In the genomic region with DNA sequence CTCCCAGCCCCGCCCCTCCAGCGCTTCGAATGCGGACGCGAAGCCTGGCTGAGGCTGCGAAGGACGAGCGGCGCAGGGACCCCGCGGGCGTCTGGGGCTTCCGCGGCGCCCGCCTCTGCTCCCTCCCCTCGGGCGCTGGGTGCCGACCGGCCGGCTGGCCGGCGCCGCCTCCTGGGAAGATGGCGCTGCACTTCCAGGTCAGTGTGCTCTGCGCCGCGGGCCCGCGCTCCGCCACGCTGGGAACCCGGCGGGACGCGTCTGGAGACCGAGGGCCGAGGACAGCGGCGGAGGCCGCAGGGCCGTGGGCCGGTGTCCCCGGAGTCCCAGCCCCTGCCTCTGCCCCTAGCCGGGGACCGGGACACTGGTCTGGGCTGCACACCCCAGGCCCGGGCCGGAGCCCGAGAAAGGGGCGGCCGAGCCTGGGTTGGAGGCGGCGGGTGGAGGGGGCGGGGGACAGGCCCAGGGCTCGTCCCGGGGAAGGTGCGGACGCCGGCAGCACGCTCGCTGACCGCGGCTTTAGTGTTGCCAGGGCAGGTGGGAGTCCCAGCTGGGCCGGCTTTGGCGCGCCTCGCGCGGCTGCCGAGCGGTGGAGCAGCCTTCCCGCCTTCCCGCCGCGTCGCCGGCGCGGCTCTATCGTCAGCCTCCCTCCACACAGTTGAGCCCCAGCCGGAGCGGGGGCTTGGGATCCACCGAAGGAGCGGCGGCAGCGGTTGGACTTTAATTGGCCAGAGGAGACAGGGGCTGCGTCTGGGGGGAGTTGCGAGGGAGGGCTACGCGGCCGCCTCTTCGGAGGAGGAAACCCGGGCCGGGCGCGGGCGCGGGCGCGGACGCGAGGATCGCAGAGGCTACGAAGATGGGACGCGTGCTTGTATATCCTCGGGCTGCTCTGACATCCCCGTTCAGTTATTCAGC, we compare ENCODE assay signal across 8 cellular contexts. TPM values are rescaled to one million over a fixed set of nuclear protein-coding genes. Genes with fewer than 3 reads are reported as not detected.
A peak's percentile ranks its signal among the peaks of the same experiment; 100 is the strongest.
DNase-seq lines count a peak whose midpoint lies in the region; ATAC-seq and TF ChIP-seq lines count a peak whose summit lies in the region.

A gene (plus strand): TSS at position 164 of the 912 bp plus-strand sequence.

- TF ChIP-seq POLR2A in esophagus muscularis mucosa (IDR thresholded peaks at IDR 0.05; ENCODE audit: low read depth), result no peak

- ATAC-seq in HG03521 (IDR thresholded peaks at IDR 0.05; ENCODE audit: unreplicated experiment) (no peak), GM21529 (IDR thresholded peaks at IDR 0.05; ENCODE audit: unreplicated experiment) (no peak)

- TF ChIP-seq CTCF in BJ (IDR thresholded peaks at IDR 0.05; ENCODE audit: insufficient read depth, low read depth, low read length), result no peak
- no peak for TF ChIP-seq CTCF in esophagus muscularis mucosa (IDR thresholded peaks at IDR 0.05)

- no peaks in the 10 kb centered on the region for H3K27me3 ChIP-seq in BJ (ENCODE audit: control insufficient read depth, insufficient read depth, low read length)
- H3K27me3 ChIP-seq in esophagus muscularis mucosa, result peaks cover 0 to 9% (median 0%) of the 10 kb centered on the region in 4 donors

- 2% methylated on average over 40 of the region's 109 CpGs for WGBS in esophagus muscularis mucosa

- peaks cover 0 to 25% (median 21%) of the 10 kb centered on the region in 4 donors for H3K9me3 ChIP-seq in esophagus muscularis mucosa

- H3K4me1 ChIP-seq in esophagus muscularis mucosa, result peaks cover 0 to 20% (median 15%) of the 10 kb centered on the region in 4 donors

- H3K36me3 ChIP-seq in BJ (ENCODE audit: control insufficient read depth, insufficient read depth, low read length) (no peaks in the 10 kb centered on the region), esophagus muscularis mucosa (no peaks in the 10 kb centered on the region)

- no peak for TF ChIP-seq EP300 in esophagus muscularis mucosa (IDR thresholded peaks at IDR 0.05)

- intact Hi-C loops in esophagus muscularis mucosa (cut with DNase I), result no loop called here

- CTCF ChIA-PET in BJ (lab: Yijun Ruan, JAX), result interaction anchor here (0.9 kb wide), 1 partner anchor 23 kb away, joined by 3 read pairs; no protein-coding TSS in a partner anchor

- POLR2A ChIA-PET in BJ (lab: Charles Lee), result no interaction called here

- peak within 1 kb of the TSS; percentile 77 for H3K4me3 ChIP-seq in BJ (ENCODE audit: low read depth, low read length)
- peak within 1 kb of the TSS; percentile 62 to 69 (median 68) for H3K4me3 ChIP-seq in esophagus muscularis mucosa

- DNase-seq in BJ (ENCODE audit: low read depth), result no peak
- peak; percentile 69 for DNase-seq in HT1080 (ENCODE audit: low read depth)
- peak; percentile 79 for DNase-seq in SK-N-DZ (ENCODE audit: low spot score)
- no peak for DNase-seq in esophagus muscularis mucosa (ENCODE audit: extremely low spot score)
- peak; percentile 40 for DNase-seq in mucosa of gallbladder (ENCODE audit: low spot score)
- peak; percentile 49 for DNase-seq in ureter (ENCODE audit: low spot score)

- peak within 1 kb of the TSS; percentile 3 to 66 (median 62) for H3K27ac ChIP-seq in esophagus muscularis mucosa (replicated peaks in 1 of 4)

RNA-seq across cellular contexts. Expression of the gene that starts here (rescaled TPM):
- 10.5 and 12.9 TPM in 2 replicates for polyA plus RNA-seq in BJ (2011; rRNA removed)
- polyA minus RNA-seq in BJ (2011; rRNA and poly(A)+ RNA removed), result 14.8 and 16.9 TPM in 2 replicates
- 4.7 and 8.4 TPM in 2 replicates for total RNA-seq in HT1080 (2014; rRNA removed; shearing (Covaris generic))
- polyA plus RNA-seq in HT1080 (2015; cell fraction: cytosol; rRNA removed), result 2.5 and 3.2 TPM in 2 replicates
- 13.5 and 18.4 TPM in 2 replicates for polyA plus RNA-seq in HT1080 (2015; cell fraction: nucleus; rRNA removed)
- 14.4 and 29.5 TPM in 2 replicates for polyA plus RNA-seq in SK-N-DZ (2014; cell fraction: cytosol; rRNA removed)
- 59.4 and 67.9 TPM in 2 replicates for polyA plus RNA-seq in SK-N-DZ (2014; cell fraction: nucleus; rRNA removed)
- 10 to 100 TPM; 16.4 to 28.2 (median 17.7) TPM for total RNA-seq in esophagus muscularis mucosa
- 13.9 TPM for total RNA-seq in mucosa of gallbladder
- 29.3 TPM for total RNA-seq in ureter

Comparison
In these comparisons a context has a peak if more than half of its experiments do, and no peak if none do; other contexts are left out.
1. DNase-seq: peak in HT1080 (single experiment), SK-N-DZ (single experiment), mucosa of gallbladder (single experiment) and ureter (single experiment); none in BJ (single experiment) and esophagus muscularis mucosa (single experiment).